ENCODE assay signal across 14 cellular contexts in genomic region chr20:50245561-50246366, GRCh38. TPM values are rescaled to one million over a fixed set of nuclear protein-coding genes. Genes with fewer than 3 reads are reported as not detected.
DNase-seq lines count a peak whose midpoint lies in the region; ATAC-seq and TF ChIP-seq lines count a peak whose summit lies in the region.
"Had no signal": no experiment of that assay in that cellular context is flagged by ENCODE, and none has a peak within 500 bp of the region (broad histone marks: within the 10 kb centered on the region; RNA-seq: fewer than 3 reads in every experiment).

No MANE protein-coding gene starts in this region.

- H3K27ac ChIP-seq in RWPE2 (ENCODE audit: poor library complexity, severe bottlenecking), result no peak overlapping the region
- peak overlapping the region in 3 of 5 donors; percentile 46 to 69 (median 58) for H3K27ac ChIP-seq in stomach
- H3K27ac ChIP-seq: 22Rv1, adrenal gland, heart left ventricle, tibial artery had no signal

- ATAC-seq in RWPE2 (ENCODE audit: low read depth) (peak; percentile 12; the same call in 2 of the 3 replicates), esophagus mucosa (peak; percentile 51), left ventricle myocardium superior (no peak)
- ATAC-seq: heart left ventricle had no signal

- H3K27me3 ChIP-seq in RWPE2 (ENCODE audit: insufficient read depth, poor library complexity, severe bottlenecking) (no peaks in the 10 kb centered on the region), stomach (no peaks in the 10 kb centered on the region)
- H3K27me3 ChIP-seq: adrenal gland had no signal

- intact Hi-C loops in stomach (cut with DNase I; ENCODE audit: low total_unique reads) (no loop called here), left ventricle myocardium superior (cut with micrococcal nuclease) (no loop called here)

- no peak overlapping the region for H3K4me3 ChIP-seq in RWPE2 (ENCODE audit: severe bottlenecking)
- no peak overlapping the region for H3K4me3 ChIP-seq in stomach
- H3K4me3 ChIP-seq: adrenal gland, heart left ventricle, tibial artery had no signal

- TF ChIP-seq POLR2A in stomach (IDR thresholded peaks at IDR 0.05), result no peak

- TF ChIP-seq CTCF in RWPE2 (IDR thresholded peaks at IDR 0.05; ENCODE audit: poor library complexity, severe bottlenecking) (no peak), stomach (IDR thresholded peaks at IDR 0.05) (no peak)

- WGBS in stomach, 5 donors, result 63 to 66% (median 64%) methylated on average over 10 to 12 of the region's 12 CpGs

- H3K4me1 ChIP-seq in RWPE2 (ENCODE audit: insufficient read depth, poor library complexity, severe bottlenecking) (peaks cover 13% of the 10 kb centered on the region), stomach (peaks cover 18 to 57% (median 40%) of the 10 kb centered on the region in 4 donors)
- H3K4me1 ChIP-seq: adrenal gland, heart left ventricle had no signal

- TF ChIP-seq EP300 in stomach (IDR thresholded peaks at IDR 0.05), result no peak

- peak; percentile 16 for DNase-seq in NCI-H2029 (lab: John Stamatoyannopoulos, UW)
- no peak for DNase-seq in NCI-H2029 treated with DMSO at 0.1 percent for 48 hours (lab: John Stamatoyannopoulos, UW)
- DNase-seq in RWPE2 (ENCODE audit: low spot score), result peak; percentile 83
- no peak for DNase-seq in stomach
- DNase-seq in effector CD4-positive, alpha-beta T cell, result no peak
- DNase-seq in left ventricle myocardium superior, result no peak
- no peak for DNase-seq in cerebellar cortex (ENCODE audit: low spot score)
- DNase-seq: activated CD4-positive, alpha-beta T cell treated with anti-CD3 and anti-CD28 coated beads, Interleukin-2, amount 50 U/mL, for 1 hour; MV-4-11; tibial artery had no signal

- H3K9me3 ChIP-seq in RWPE2 (ENCODE audit: severe bottlenecking) (no peaks in the 10 kb centered on the region), stomach (no peaks in the 10 kb centered on the region)
- H3K9me3 ChIP-seq: adrenal gland, heart left ventricle, tibial artery had no signal

- H3K36me3 ChIP-seq in RWPE2 (ENCODE audit: low read depth) (no peaks in the 10 kb centered on the region), stomach (no peaks in the 10 kb centered on the region)
- H3K36me3 ChIP-seq: adrenal gland, heart left ventricle, tibial artery had no signal

RNA-seq across cellular contexts. Expression of gene CEBPB, which starts 55.1 kb away (rescaled TPM):
- total RNA-seq in esophagus mucosa (59.8 TPM), stomach (100 to 1,000 TPM in 2 of 5 donors, 10 to 100 TPM in 3; 21.1 to 200 (median 37.1) TPM), left ventricle myocardium superior (59.4 TPM)
- polyA plus RNA-seq in stomach, result 10 to 100 TPM; 24.5 to 41.5 (median 30.2) TPM

Comparison
In these comparisons a context has a peak if more than half of its experiments do, and no peak if none do; other contexts are left out.
1. DNase-seq: peak in NCI-H2029 (single experiment) and RWPE2 (single experiment); none in NCI-H2029 treated with DMSO at 0.1 percent for 48 hours (single experiment), stomach (single experiment), effector CD4-positive, alpha-beta T cell (single experiment), left ventricle myocardium superior (single experiment) and cerebellar cortex (single experiment).